ENCODE assay signal across 8 cellular contexts in the genomic region with DNA sequence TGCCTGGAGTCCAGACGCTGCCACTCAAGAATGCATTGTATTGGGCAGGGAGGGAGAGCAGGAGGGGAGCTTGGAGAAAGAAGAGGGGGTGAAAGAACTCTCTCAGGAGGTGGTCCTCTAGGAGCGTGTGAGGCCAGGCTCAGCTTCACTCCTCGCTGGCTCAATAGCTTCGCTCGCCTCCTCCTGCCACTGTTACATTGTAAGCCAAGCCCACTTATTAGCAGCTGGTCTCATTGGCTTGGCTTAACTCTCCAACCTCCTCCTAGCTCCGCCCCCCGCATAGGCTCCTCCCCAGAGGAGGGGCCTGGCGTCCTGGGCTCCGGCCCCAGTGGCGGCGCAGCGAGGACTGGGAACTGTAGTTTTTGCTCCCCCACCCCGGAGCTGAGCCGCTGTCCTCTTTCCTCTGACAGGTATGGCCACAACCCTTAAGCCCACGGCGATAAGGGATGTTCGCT. TPM values are rescaled to one million over a fixed set of nuclear protein-coding genes. Genes with fewer than 3 reads are reported as not detected.
A peak's percentile ranks its signal among the peaks of the same experiment; 100 is the strongest.
DNase-seq lines count a peak whose midpoint lies in the region; ATAC-seq and TF ChIP-seq lines count a peak whose summit lies in the region.

A gene (minus strand): TSS at position 165 of the 455 bp plus-strand sequence. CDS start 317 bp downstream, outside the sequence.

- peaks cover 13% of the 10 kb centered on the region for H3K4me1 Mint-ChIP-seq in progenitor cell of endocrine pancreas (ENCODE audit: low read depth)

- H3K36me3 Mint-ChIP-seq in progenitor cell of endocrine pancreas (ENCODE audit: insufficient read depth) = no peaks in the 10 kb centered on the region

- TF ChIP-seq CTCF in GM10248 (IDR thresholded peaks at IDR 0.05; ENCODE audit: control extremely low read depth, extremely low read depth, low read depth, missing control alignments) (no peak), adrenal gland (IDR thresholded peaks at IDR 0.05) (no peak), progenitor cell of endocrine pancreas (IDR thresholded peaks at IDR 0.05; ENCODE audit: unreplicated experiment) (no peak)

- peaks cover 60% of the 10 kb centered on the region for H3K27me3 Mint-ChIP-seq in progenitor cell of endocrine pancreas

- H3K4me3 ChIP-seq in adrenal gland (peak within 1 kb of the TSS in 1 of 4 donors; percentile 43), urinary bladder (ENCODE audit: low read depth, low read length) (peak within 1 kb of the TSS; percentile 40)

- DNase-seq in GM10248 (ENCODE audit: extremely low spot score) (peak; percentile 98), NCI-H1092 (lab: John Stamatoyannopoulos, UW) (peak; percentile 94), SKM-1 (lab: John Stamatoyannopoulos, UW; ENCODE audit: unreplicated experiment) (peak; percentile 57), adrenal gland (peak; percentile 90 to 97 (median 93)), left cardiac atrium (peak; percentile 94), progenitor cell of endocrine pancreas (ENCODE audit: low spot score, unreplicated experiment) (peak; percentile 91)

- H3K4me3 Mint-ChIP-seq in progenitor cell of endocrine pancreas (ENCODE audit: low read depth) = peak within 1 kb of the TSS; percentile 40

- H3K27ac Mint-ChIP-seq in progenitor cell of endocrine pancreas = peak within 1 kb of the TSS; percentile 58

- H3K4me1 ChIP-seq in adrenal gland (replicated peaks in 1 of 2) (peaks cover 0 to 11% of the 10 kb centered on the region in 2 donors), urinary bladder (ENCODE audit: insufficient read depth) (no peaks in the 10 kb centered on the region)

- 0 to 5% (median 1%) methylated on average over 9 to 17 of the region's 17 CpGs for WGBS in adrenal gland, 4 donors
- WGBS in urinary bladder = under 1% methylated on average over 17 of the region's 17 CpGs

- H3K36me3 ChIP-seq in adrenal gland (replicated peaks in 1 of 2) (no peaks in the 10 kb centered on the region), urinary bladder (ENCODE audit: insufficient read depth) (no peaks in the 10 kb centered on the region)

- TF ChIP-seq POLR2A in adrenal gland (IDR thresholded peaks at IDR 0.05) = peak; percentile 56 to 67

- CTCF ChIA-PET in GM10248 (lab: Yijun Ruan, JAX) = interaction anchor here (0.7 to 7.5 kb wide), 10 partner anchors 8 to 310 kb away, joined by 3 to 53 read pairs (median 3); a partner anchor contains a TSS

- no peaks in the 10 kb centered on the region for H3K9me3 Mint-ChIP-seq in progenitor cell of endocrine pancreas (ENCODE audit: low read depth)

- POLR2A ChIA-PET in GM10248 (lab: Yijun Ruan, JAX) = interaction anchor here (0.5 to 3.4 kb wide), 7 partner anchors 10 to 181 kb away, joined by 3 to 33 read pairs (median 5); a partner anchor contains a TSS

- H3K27ac ChIP-seq in adrenal gland (peak within 1 kb of the TSS in 1 of 5 donors; percentile 26), urinary bladder (ENCODE audit: low read depth) (no peak within 1 kb of the TSS)

- no peaks in the 10 kb centered on the region for H3K27me3 ChIP-seq in adrenal gland

- intact Hi-C loops in adrenal gland (cut with DNase I) = loop anchor here (5.0 to 10.0 kb wide), 2 partner anchors 298 to 395 kb away; no protein-coding TSS in a partner anchor
- intact Hi-C loops in left cardiac atrium (cut with DNase I) = no loop called here

- H3K9me3 ChIP-seq in adrenal gland (replicated peaks in 1 of 3) = no peaks in the 10 kb centered on the region

- peak; percentile 75 for ATAC-seq in HG02571 (IDR thresholded peaks at IDR 0.05; ENCODE audit: unreplicated experiment)
- ATAC-seq in left cardiac atrium = peak; percentile 98

RNA-seq across cellular contexts. Expression of the gene that starts here (rescaled TPM):
- total RNA-seq in adrenal gland (1 to 10 TPM in 5 of 8 donors, under 1 TPM in 3; 0.17 to 2.3 (median 1.1) TPM), left cardiac atrium (1 to 10 TPM; 3.2 to 4.6 TPM), progenitor cell of endocrine pancreas (0.36 and 0.86 TPM in 2 replicates), urinary bladder (16.6 TPM)
- polyA plus RNA-seq in adrenal gland (1 to 10 TPM in 1 of 3 donors, under 1 TPM in 2; 0.34 to 2.0 (median 0.80) TPM), urinary bladder (1.5 TPM)

Comparison
In these comparisons a context has a peak if more than half of its experiments do, and no peak if none do; other contexts are left out.
1. Peak in DNase-seq in progenitor cell of endocrine pancreas; RNA of the gene not detected or under 1 TPM.
2. intact Hi-C loops: an anchor here in adrenal gland (5.0 to 10.0 kb wide); none called in left cardiac atrium.